Comparison of ENCODE assay signal across 9 cellular contexts in genomic region chr6:145028144-145028818, GRCh38.
DNase-seq lines count a peak whose midpoint lies in the region; ATAC-seq, FAIRE-seq and TF ChIP-seq lines count a peak whose summit lies in the region.
"Had no signal": no experiment of that assay in that cellular context is flagged by ENCODE, and none has a peak within 500 bp of the region (broad histone marks: within the 10 kb centered on the region; RNA-seq: fewer than 3 reads in every experiment).

No MANE protein-coding gene starts in this region.

- peaks cover 9% of the 10 kb centered on the region for H3K4me1 ChIP-seq in A549
- H3K4me1 ChIP-seq: thyroid gland had no signal

- no peak overlapping the region for H3K27ac ChIP-seq in A549
- H3K27ac ChIP-seq: thyroid gland had no signal

- TF ChIP-seq RAD21 in A549 (conservative IDR thresholded peaks at IDR 0.05 in 1 of 2, IDR thresholded peaks at IDR 0.05 in 1 of 2), result peak; percentile 72 to 73

- H3K9me3 ChIP-seq in A549, result no peaks in the 10 kb centered on the region
- H3K9me3 ChIP-seq: thyroid gland had no signal

- in situ Hi-C loops in astrocyte of the spinal cord (cut with HindIII; ENCODE audit: low sequenced_read_pairs), result no loop called here

- WGBS in A549 (ENCODE audit: missing lambda C conversion rate), result 2% methylated on average over 4 of the region's 4 CpGs

- peak; percentile 85 to 90 for ATAC-seq in A549
- peak; percentile 72 for ATAC-seq in HG02678 (IDR thresholded peaks at IDR 0.05; ENCODE audit: unreplicated experiment)

- TF ChIP-seq POLR2A in A549 (IDR thresholded peaks at IDR 0.05; ENCODE audit: low read length), result no peak

- no peak overlapping the region for H3K4me3 ChIP-seq in A549
- no peak overlapping the region for H3K4me3 ChIP-seq in astrocyte of the spinal cord (ENCODE audit: low read depth, low read length)
- H3K4me3 ChIP-seq: thyroid gland had no signal

- no peak for FAIRE-seq in A549 (lab: Jason Lieb, UNC)

- CTCF ChIA-PET in A549 (lab: Yijun Ruan, JAX), result interaction anchor here (0.7 to 0.9 kb wide), 4 partner anchors 16 to 444 kb away, joined by 3 to 4 read pairs (median 4); no protein-coding TSS in a partner anchor

- H3K4me2 ChIP-seq in A549, result peak overlapping the region; percentile 20; the same call in 1 of the 3 replicates

- no peak for TF ChIP-seq EP300 in A549 (IDR thresholded peaks at IDR 0.05)

- peak; percentile 68 for TF ChIP-seq CTCF in A549 (IDR thresholded peaks at IDR 0.05)
- TF ChIP-seq CTCF in GM12874 (IDR thresholded peaks at IDR 0.05; ENCODE audit: insufficient read depth, low read depth, low read length), result peak; percentile 24; the same call in 1 of the 2 replicates
- TF ChIP-seq CTCF in astrocyte of the spinal cord (IDR thresholded peaks at IDR 0.05; ENCODE audit: low read depth, low read length), result peak; percentile 63

- DNase-seq in A549 (ENCODE audit: low read depth in 1 of 2, low spot score in 1 of 2) (peak; percentile 28 to 57), NCI-H2081 (lab: John Stamatoyannopoulos, UW) (peak; percentile 7 to 26), astrocyte of the spinal cord (ENCODE audit: low read depth, low spot score) (peak; percentile 51), left kidney (ENCODE audit: low read depth, low spot score) (peak; percentile 68), C1 segment of cervical spinal cord (lab: John Stamatoyannopoulos, UW) (no peak)
- DNase-seq in activated effector memory CD4-positive, alpha-beta T cell treated with Interleukin-2 at 50 U/mL for 16 hours, result no peak

- POLR2A ChIA-PET in A549 (lab: Yijun Ruan, JAX), result no interaction called here

TF ChIP-seq in A549, 52 proteins besides CTCF, POLR2A, EP300 and RAD21:
- no peak for TF ChIP-seq HES2 (IDR thresholded peaks at IDR 0.05)
- TF ChIP-seq BCL3 (IDR thresholded peaks at IDR 0.05), result no peak
- no peak for TF ChIP-seq GATA3 (IDR thresholded peaks at IDR 0.05; ENCODE audit: borderline replicate concordance)
- TF ChIP-seq, protein P1, sequence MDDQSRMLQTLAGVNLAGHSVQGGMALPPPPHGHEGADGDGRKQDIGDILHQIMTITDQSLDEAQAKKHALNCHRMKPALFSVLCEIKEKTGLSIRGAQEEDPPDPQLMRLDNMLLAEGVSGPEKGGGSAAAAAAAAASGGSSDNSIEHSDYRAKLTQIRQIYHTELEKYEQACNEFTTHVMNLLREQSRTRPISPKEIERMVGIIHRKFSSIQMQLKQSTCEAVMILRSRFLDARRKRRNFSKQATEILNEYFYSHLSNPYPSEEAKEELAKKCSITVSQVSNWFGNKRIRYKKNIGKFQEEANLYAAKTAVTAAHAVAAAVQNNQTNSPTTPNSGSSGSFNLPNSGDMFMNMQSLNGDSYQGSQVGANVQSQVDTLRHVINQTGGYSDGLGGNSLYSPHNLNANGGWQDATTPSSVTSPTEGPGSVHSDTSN (IDR thresholded peaks at IDR 0.05), result no peak
- TF ChIP-seq MAFK (IDR thresholded peaks at IDR 0.05; ENCODE audit: partially characterized antibody), result peak; percentile 73
- TF ChIP-seq SMC3 (IDR thresholded peaks at IDR 0.05), result peak; percentile 76
- TF ChIP-seq HDAC2 (IDR thresholded peaks at IDR 0.05), result no peak
- no peak for TF ChIP-seq ATOH8 (CRISPR knock-in tag; IDR thresholded peaks at IDR 0.05; ENCODE audit: low read depth)
- no peak for TF ChIP-seq JUN (IDR thresholded peaks at IDR 0.05)
- no peak for TF ChIP-seq E2F6 (IDR thresholded peaks at IDR 0.05; ENCODE audit: borderline replicate concordance, low read depth)
- no peak for TF ChIP-seq HOXA7 (CRISPR knock-in tag; IDR thresholded peaks at IDR 0.05)

Comparison
In these comparisons a context has a peak if more than half of its experiments do, and no peak if none do; other contexts are left out.
1. DNase-seq: peak in A549 (2 of 2), NCI-H2081 (2 of 2), astrocyte of the spinal cord (single experiment) and left kidney (single experiment); none in C1 segment of cervical spinal cord (0 of 14) and activated effector memory CD4-positive, alpha-beta T cell treated with Interleukin-2 at 50 U/mL for 16 hours (single experiment).
2. Peak in every context shown above with its lines, with median percentiles within 50 percentile points of each other: CTCF ChIP-seq.